Comparison of ENCODE assay signal across 20 cellular contexts in genomic region chr21:34157456-34158025, GRCh38.
DNase-seq lines count a peak whose midpoint lies in the region; ATAC-seq and TF ChIP-seq lines count a peak whose summit lies in the region.
"Had no signal": no experiment of that assay in that cellular context is flagged by ENCODE, and none has a peak within 500 bp of the region (broad histone marks: within the 10 kb centered on the region; RNA-seq: fewer than 3 reads in every experiment).

No MANE protein-coding gene starts in this region.

- peaks cover 38% of the 10 kb centered on the region for H3K4me1 Mint-ChIP-seq in activated naive CD4-positive, alpha-beta T cell treated with anti-CD3 and anti-CD28 coated beads, Interleukin-2, amount 10 ng/mL, durations not matched to agents 7 days and 5 days
- peaks cover 49% of the 10 kb centered on the region for H3K4me1 Mint-ChIP-seq in activated T-helper 1 cell treated with anti-CD3 and anti-CD28 coated beads, Interleukin-12 subunit alpha, Interleukin-12 subunit beta, Interleukin-2, Interleukin-4 antibody, amounts not matched to agents 30 ng/mL and 10 ng/mL and 1 ng/mL, durations not matched to agents 14 hours and 24 hours and 36 hours (ENCODE audit: low read depth)

- TF ChIP-seq CTCF in retinal pigment epithelial cell (conservative IDR thresholded peaks at IDR 0.05; ENCODE audit: low read depth, low read length): no peak

- H3K4me3 Mint-ChIP-seq in activated naive CD4-positive, alpha-beta T cell treated with anti-CD3 and anti-CD28 coated beads, Interleukin-2, amount 10 ng/mL, durations not matched to agents 7 days and 5 days: no peak overlapping the region
- no peak overlapping the region for H3K4me3 Mint-ChIP-seq in activated T-helper 1 cell treated with anti-CD3 and anti-CD28 coated beads, Interleukin-12 subunit alpha, Interleukin-12 subunit beta, Interleukin-2, Interleukin-4 antibody, amounts not matched to agents 30 ng/mL and 10 ng/mL and 1 ng/mL, durations not matched to agents 14 hours and 24 hours and 36 hours
- H3K4me3 Mint-ChIP-seq: effector memory CD8-positive, alpha-beta T cell had no signal

- H3K9me3 Mint-ChIP-seq in activated naive CD4-positive, alpha-beta T cell treated with anti-CD3 and anti-CD28 coated beads, Interleukin-2, amount 10 ng/mL, durations not matched to agents 7 days and 5 days: peaks cover 22% of the 10 kb centered on the region
- H3K9me3 Mint-ChIP-seq in activated T-helper 1 cell treated with anti-CD3 and anti-CD28 coated beads, Interleukin-12 subunit alpha, Interleukin-12 subunit beta, Interleukin-2, Interleukin-4 antibody, amounts not matched to agents 30 ng/mL and 10 ng/mL and 1 ng/mL, durations not matched to agents 14 hours and 24 hours and 36 hours: peaks cover 19% of the 10 kb centered on the region

- ATAC-seq in HG02981 (IDR thresholded peaks at IDR 0.05; ENCODE audit: unreplicated experiment) (no peak), HG03378 (IDR thresholded peaks at IDR 0.05; ENCODE audit: unreplicated experiment) (no peak)
- ATAC-seq: effector memory CD8-positive, alpha-beta T cell had no signal

- H3K36me3 Mint-ChIP-seq in activated naive CD4-positive, alpha-beta T cell treated with anti-CD3 and anti-CD28 coated beads, Interleukin-2, amount 10 ng/mL, durations not matched to agents 7 days and 5 days: peaks cover 18% of the 10 kb centered on the region
- peaks cover 28% of the 10 kb centered on the region for H3K36me3 Mint-ChIP-seq in activated T-helper 1 cell treated with anti-CD3 and anti-CD28 coated beads, Interleukin-12 subunit alpha, Interleukin-12 subunit beta, Interleukin-2, Interleukin-4 antibody, amounts not matched to agents 30 ng/mL and 10 ng/mL and 1 ng/mL, durations not matched to agents 14 hours and 24 hours and 36 hours (ENCODE audit: low read depth)

- no peak overlapping the region for H3K4me3 ChIP-seq in retinal pigment epithelial cell (ENCODE audit: low read length)
- H3K4me3 ChIP-seq: BLaER1 treated with 17β-estradiol and CSF1 and Interleukin-3, amounts not matched to agents 10 nM and 100 nM; right atrium auricular region had no signal

- DNase-seq in activated naive CD4-positive, alpha-beta T cell treated with anti-CD3 and anti-CD28 coated beads, Interleukin-2, amount 10 ng/mL, durations not matched to agents 7 days and 5 days: no peak
- no peak for DNase-seq in activated naive CD4-positive, alpha-beta T cell treated with Interleukin-2 at 50 U/mL for 16 hours
- DNase-seq in activated T-helper 1 cell treated with anti-CD3 and anti-CD28 coated beads, Interleukin-12 subunit alpha, Interleukin-12 subunit beta, Interleukin-2, Interleukin-4 antibody, amounts not matched to agents 30 ng/mL and 10 ng/mL and 1 ng/mL, durations not matched to agents 14 hours and 24 hours and 36 hours (ENCODE audit: low spot score): no peak
- DNase-seq in glomerular visceral epithelial cell (ENCODE audit: extremely low spot score) (peak; percentile 31), retinal pigment epithelial cell (ENCODE audit: low read depth) (peak; percentile 80), GDM1 (lab: John Stamatoyannopoulos, UW) (no peak)
- DNase-seq: activated CD8-positive, alpha-beta memory T cell treated with anti-CD3 and anti-CD28 coated beads, Interleukin-2, amount 50 U/mL, for 48 hours; activated gamma-delta T cell treated with Interleukin-2 at 50 U/mL for 16 hours; effector memory CD8-positive, alpha-beta T cell; EL; head of caudate nucleus; KBM-7; NCI-H1694; NCI-H2171 treated with DMSO at 0.1 percent for 48 hours; NCI-H526 treated with DMSO at 0.1 percent for 48 hours; nucleus accumbens had no signal

- H3K27ac Mint-ChIP-seq in activated naive CD4-positive, alpha-beta T cell treated with anti-CD3 and anti-CD28 coated beads, Interleukin-2, amount 10 ng/mL, durations not matched to agents 7 days and 5 days: peak overlapping the region; percentile 49
- peak overlapping the region; percentile 86 for H3K27ac Mint-ChIP-seq in activated T-helper 1 cell treated with anti-CD3 and anti-CD28 coated beads, Interleukin-12 subunit alpha, Interleukin-12 subunit beta, Interleukin-2, Interleukin-4 antibody, amounts not matched to agents 30 ng/mL and 10 ng/mL and 1 ng/mL, durations not matched to agents 14 hours and 24 hours and 36 hours

- H3K27me3 Mint-ChIP-seq in activated naive CD4-positive, alpha-beta T cell treated with anti-CD3 and anti-CD28 coated beads, Interleukin-2, amount 10 ng/mL, durations not matched to agents 7 days and 5 days: no peaks in the 10 kb centered on the region
- H3K27me3 Mint-ChIP-seq in activated T-helper 1 cell treated with anti-CD3 and anti-CD28 coated beads, Interleukin-12 subunit alpha, Interleukin-12 subunit beta, Interleukin-2, Interleukin-4 antibody, amounts not matched to agents 30 ng/mL and 10 ng/mL and 1 ng/mL, durations not matched to agents 14 hours and 24 hours and 36 hours (ENCODE audit: insufficient read depth): no peaks in the 10 kb centered on the region
- H3K27me3 Mint-ChIP-seq: effector memory CD8-positive, alpha-beta T cell had no signal

- CTCF ChIA-PET in activated naive CD4-positive, alpha-beta T cell treated with anti-CD3 and anti-CD28 coated beads, Interleukin-2, amount 10 ng/mL, durations not matched to agents 7 days and 5 days (lab: Charles Lee): no interaction called here

- intact Hi-C loops in activated T-helper 1 cell treated with anti-CD3 and anti-CD28 coated beads, Interleukin-12 subunit alpha, Interleukin-12 subunit beta, Interleukin-2, Interleukin-4 antibody, amounts not matched to agents 30 ng/mL and 10 ng/mL and 1 ng/mL, durations not matched to agents 14 hours and 24 hours and 36 hours (cut with micrococcal nuclease): no loop called here

Comparison
In these comparisons a context has a peak if more than half of its experiments do, and no peak if none do; other contexts are left out.
1. DNase-seq: peak in glomerular visceral epithelial cell (single experiment) and retinal pigment epithelial cell (single experiment); none in activated naive CD4-positive, alpha-beta T cell treated with anti-CD3 and anti-CD28 coated beads, Interleukin-2, amount 10 ng/mL, durations not matched to agents 7 days and 5 days (single experiment), activated naive CD4-positive, alpha-beta T cell treated with Interleukin-2 at 50 U/mL for 16 hours (single experiment), activated T-helper 1 cell treated with anti-CD3 and anti-CD28 coated beads, Interleukin-12 subunit alpha, Interleukin-12 subunit beta, Interleukin-2, Interleukin-4 antibody, amounts not matched to agents 30 ng/mL and 10 ng/mL and 1 ng/mL, durations not matched to agents 14 hours and 24 hours and 36 hours (single experiment) and GDM1 (single experiment).